ENCODE assay signal across 12 cellular contexts in the genomic region with DNA sequence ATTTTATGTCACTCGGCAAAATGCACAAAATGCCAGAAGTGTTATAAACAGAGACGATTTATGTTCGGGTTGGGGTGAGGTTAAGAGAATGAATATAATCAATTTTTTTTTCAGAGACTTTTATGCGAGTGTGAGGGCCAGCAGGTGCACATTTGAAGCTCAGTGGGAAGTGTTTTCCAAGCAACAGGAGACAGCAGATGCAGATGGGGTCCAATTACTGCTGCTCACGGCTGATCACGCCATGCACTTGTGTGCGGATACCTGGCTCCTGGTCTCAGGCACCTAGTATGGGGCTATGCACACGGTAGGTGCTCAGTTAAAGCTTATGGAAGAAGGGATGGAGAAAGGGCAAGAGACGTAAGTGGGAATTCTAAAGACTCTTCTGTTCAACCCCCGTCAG.
A peak's percentile ranks its signal among the peaks of the same experiment; 100 is the strongest.
DNase-seq lines count a peak whose midpoint lies in the region; ATAC-seq, FAIRE-seq and TF ChIP-seq lines count a peak whose summit lies in the region.
"Had no signal": no experiment of that assay in that cellular context is flagged by ENCODE, and none has a peak within 500 bp of the region (broad histone marks: within the 10 kb centered on the region; RNA-seq: fewer than 3 reads in every experiment).

No MANE protein-coding gene starts in this region.

- H3K79me2 ChIP-seq in H1 (ENCODE audit: control insufficient read depth in 1 of 2, insufficient read depth in 2 of 2, low read length in 2 of 2) (no peaks in the 10 kb centered on the region), PC-3 (ENCODE audit: low read length) (no peaks in the 10 kb centered on the region)

- H3K27me3 ChIP-seq in H1 (replicated peaks in 1 of 4; ENCODE audit: control insufficient read depth in 3 of 4, extremely low read depth in 1 of 4, insufficient read depth in 3 of 4, low read length in 3 of 4), result peaks cover 0 to 12% (median 7%) of the 10 kb centered on the region in 4 experiments; a peak in 5 of 7 replicates
- H3K27me3 ChIP-seq in PC-3 (ENCODE audit: low read length), result peaks cover 40% of the 10 kb centered on the region
- H3K27me3 ChIP-seq: SJSA1 had no signal

- 85% methylated on average over 10 of the region's 10 CpGs; no CpG with 5 or more reads in 1 of the 2 experiments for WGBS in H1 (ENCODE audit: extremely low coverage in 1 of 2, insufficient coverage in 1 of 2, insufficient read length in 1 of 2, insufficient replicate concordance in 2 of 2, low coverage in 1 of 2, low lambda C conversion rate in 2 of 2, missing lambda C conversion rate in 1 of 2), 2 experiments

- H3K36me3 ChIP-seq in H1 (ENCODE audit: control insufficient read depth in 2 of 4, insufficient read depth in 4 of 4, low read length in 3 of 4) (no peaks in the 10 kb centered on the region), PC-3 (ENCODE audit: low read depth, low read length) (no peaks in the 10 kb centered on the region)
- H3K36me3 ChIP-seq: SJSA1 had no signal

- POLR2A ChIA-PET in H1 (lab: Charles Lee; ENCODE audit: partially characterized antibody) (no interaction called here), PC-3 (lab: Charles Lee; ENCODE audit: unreplicated experiment) (no interaction called here)

- TF ChIP-seq POLR2A in H1 (IDR thresholded peaks at IDR 0.05; ENCODE audit: control extremely low read depth in 1 of 2, low read depth in 2 of 2, low read length in 2 of 2), result no peak

- ATAC-seq in HG02938 (IDR thresholded peaks at IDR 0.05; ENCODE audit: unreplicated experiment) (no peak), PC-3 (no peak)

- H3K23me2 ChIP-seq in H1 (ENCODE audit: low read depth, low read length), result peaks cover 10% of the 10 kb centered on the region; the same call in 1 of the 2 replicates

- 0 out of 2 replicates have a peak overlapping the region, but pooled peaks have one; percentile 17 for H2AK5ac ChIP-seq in H1 (ENCODE audit: low read depth, low read length)

- H2BK20ac ChIP-seq in H1 (ENCODE audit: low read length), result no peak overlapping the region

- DNase-seq in NCI-H1092 treated with DMSO at 0.1 percent for 48 hours (lab: John Stamatoyannopoulos, UW), result peak; percentile 81
- peak; percentile 80 for DNase-seq in NCI-H146 treated with DMSO at 0.1 percent for 48 hours (lab: John Stamatoyannopoulos, UW; ENCODE audit: unreplicated experiment)
- DNase-seq in NCI-H345 treated with DMSO at 0.1 percent for 48 hours (lab: John Stamatoyannopoulos, UW; ENCODE audit: unreplicated experiment), result peak; percentile 84
- DNase-seq in H1 (ENCODE audit: low read depth in 1 of 2, low spot score in 2 of 2), result no peak
- DNase-seq in GM19240 (ENCODE audit: insufficient read length, low spot score), result no peak
- DNase-seq in PC-3, result no peak
- DNase-seq: CD4-positive, alpha-beta memory T cell; KBM-7; RPMI8226; SW 1271 had no signal

- H4K91ac ChIP-seq in H1 (replicated peaks; ENCODE audit: insufficient read length, low read length), result no peak overlapping the region

- no peaks in the 10 kb centered on the region for H3K79me1 ChIP-seq in H1 (ENCODE audit: low read depth, low read length)

- H3K4me2 ChIP-seq in H1 (ENCODE audit: insufficient read depth in 1 of 2, low read depth in 2 of 2, low read length in 2 of 2) (no peak overlapping the region; a peak in 1 of 4 replicates), PC-3 (ENCODE audit: low read length) (no peak overlapping the region)

- no peak overlapping the region for H2BK5ac ChIP-seq in H1 (ENCODE audit: low read depth, low read length)

- H2BK120ac ChIP-seq in H1 (replicated peaks; ENCODE audit: low read depth, low read length), result no peak overlapping the region

- H3F3A ChIP-seq in PC-3 (ENCODE audit: low read length, unreplicated experiment), result no peaks in the 10 kb centered on the region

- H3K4me1 ChIP-seq in H1 (replicated peaks in 1 of 4; ENCODE audit: control insufficient read depth in 3 of 4, insufficient read depth in 4 of 4, low read length in 3 of 4), result peaks cover 6 to 15% (median 12%) of the 10 kb centered on the region in 4 experiments
- no peaks in the 10 kb centered on the region for H3K4me1 ChIP-seq in PC-3 (ENCODE audit: insufficient read depth, low read length)

- BruUV-seq in PC-3 (replicated peaks; lab: Mats Ljungman, UMichigan), result no TSS peak

- H2BK15ac ChIP-seq in H1 (ENCODE audit: low read length), result no peak overlapping the region

- H3K9ac ChIP-seq in H1 (replicated peaks in 1 of 4; ENCODE audit: extremely low read depth in 1 of 4, low read depth in 3 of 4, low read length in 3 of 4), result no peak overlapping the region
- H3K9ac ChIP-seq in PC-3 (ENCODE audit: low read length), result no peak overlapping the region

- no peak for TF ChIP-seq EP300 in H1 (IDR thresholded peaks at IDR 0.05; ENCODE audit: borderline replicate concordance in 1 of 2, low read depth in 2 of 2, low read length in 2 of 2)

- no peak overlapping the region for H3K18ac ChIP-seq in H1 (ENCODE audit: extremely low read depth, low read length)

- no peak for TF ChIP-seq CTCF in H1 (IDR thresholded peaks at IDR 0.05; ENCODE audit: control extremely low read depth in 1 of 3, insufficient read depth in 1 of 3, low read depth in 1 of 3, low read length in 3 of 3)
- no peak for TF ChIP-seq CTCF in PC-3 (conservative IDR thresholded peaks at IDR 0.05; ENCODE audit: low read depth, low read length)

- H3K14ac ChIP-seq in H1 (ENCODE audit: insufficient read length), result no peak overlapping the region

- H3K27ac ChIP-seq in H1 (ENCODE audit: low read depth, low read length), result no peak overlapping the region
- H3K27ac ChIP-seq in PC-3 (ENCODE audit: low read length), result no peak overlapping the region
- H3K27ac ChIP-seq: SJSA1 had no signal

- H3K9me3 ChIP-seq in H1 (ENCODE audit: insufficient read depth in 2 of 2, low read depth in 1 of 2, low read length in 1 of 2), result no peaks in the 10 kb centered on the region
- H3K9me3 ChIP-seq in PC-3 (ENCODE audit: low read length), result no peaks in the 10 kb centered on the region
- H3K9me3 ChIP-seq: SJSA1 had no signal

- no peak overlapping the region for H2AFZ ChIP-seq in H1 (ENCODE audit: low read length)
- H2AFZ ChIP-seq in PC-3 (ENCODE audit: low read length), result no peak overlapping the region

- no peaks in the 10 kb centered on the region for H4K20me1 ChIP-seq in H1 (replicated peaks in 1 of 2; ENCODE audit: control insufficient read depth in 1 of 2, insufficient read depth in 2 of 2, low read length in 2 of 2)
- no peaks in the 10 kb centered on the region for H4K20me1 ChIP-seq in PC-3 (ENCODE audit: low read length)

- no peak overlapping the region for H4K8ac ChIP-seq in H1 (ENCODE audit: extremely low read depth, insufficient read depth, low read length)

- intact Hi-C loops in PC-3 (cut with micrococcal nuclease), result no loop called here

- H3K9me2 ChIP-seq in PC-3 (replicated peaks; ENCODE audit: low read length), result no peaks in the 10 kb centered on the region

- H3K23ac ChIP-seq in H1 (ENCODE audit: insufficient read length), result no peak overlapping the region

- CTCF ChIA-PET in H1 (lab: Charles Lee; ENCODE audit: partially characterized antibody), result interaction anchor here (1.6 kb wide), 1 partner anchor 12 kb away, joined by 5 read pairs; no protein-coding TSS in a partner anchor
- CTCF ChIA-PET in PC-3 (lab: Charles Lee), result no interaction called here

- no peak overlapping the region for H4K5ac ChIP-seq in H1 (ENCODE audit: insufficient read length, low read depth, low read length)

- H3K4ac ChIP-seq in H1 (replicated peaks; ENCODE audit: insufficient read length, low read depth, low read length), result no peak overlapping the region

- FAIRE-seq in H1 (lab: Jason Lieb, UNC), result no peak

- H3K4me3 ChIP-seq in H1 (ENCODE audit: extremely low read depth in 1 of 4, insufficient read depth in 2 of 4, low read depth in 3 of 4, low read length in 4 of 4) (no peak overlapping the region), PC-3 (ENCODE audit: low read length) (no peak overlapping the region)
- H3K4me3 ChIP-seq: SJSA1 had no signal

- no peak overlapping the region for H3K56ac ChIP-seq in H1 (replicated peaks; ENCODE audit: insufficient read length, low read depth, low read length)

- peak overlapping the region; percentile 27; the same call in 1 of the 2 replicates for H2BK12ac ChIP-seq in H1 (ENCODE audit: low read depth, low read length)

- no peak for TF ChIP-seq RAD21 in H1 (IDR thresholded peaks at IDR 0.05 in 1 of 2, conservative IDR thresholded peaks at IDR 0.05 in 1 of 2; ENCODE audit: low read depth in 2 of 2, low read length in 2 of 2)

TF ChIP-seq in H1, 55 proteins besides CTCF, POLR2A, EP300 and RAD21 (continues in another document):
- TF ChIP-seq, protein P1, sequence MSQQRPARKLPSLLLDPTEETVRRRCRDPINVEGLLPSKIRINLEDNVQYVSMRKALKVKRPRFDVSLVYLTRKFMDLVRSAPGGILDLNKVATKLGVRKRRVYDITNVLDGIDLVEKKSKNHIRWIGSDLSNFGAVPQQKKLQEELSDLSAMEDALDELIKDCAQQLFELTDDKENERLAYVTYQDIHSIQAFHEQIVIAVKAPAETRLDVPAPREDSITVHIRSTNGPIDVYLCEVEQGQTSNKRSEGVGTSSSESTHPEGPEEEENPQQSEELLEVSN (IDR thresholded peaks at IDR 0.05), result no peak
- TF ChIP-seq EZH2 (IDR thresholded peaks at IDR 0.05; ENCODE audit: low read depth, low read length, severe bottlenecking) (no peak), EGR1 (IDR thresholded peaks at IDR 0.05; ENCODE audit: borderline replicate concordance, low read depth, low read length) (no peak), POU5F1 (IDR thresholded peaks at IDR 0.05; ENCODE audit: low read depth, low read length) (no peak)

Comparison
In these comparisons a context has a peak if more than half of its experiments do, and no peak if none do; other contexts are left out.
1. DNase-seq: peak in NCI-H1092 treated with DMSO at 0.1 percent for 48 hours (single experiment), NCI-H146 treated with DMSO at 0.1 percent for 48 hours (single experiment) and NCI-H345 treated with DMSO at 0.1 percent for 48 hours (single experiment); none in H1 (0 of 2), GM19240 (single experiment) and PC-3 (single experiment).